Comparison of ENCODE assay signal across 1 cellular context in genomic region chr19:17074628-17075034, GRCh38.
TF ChIP-seq lines count a peak whose summit lies in the region.

No MANE protein-coding gene starts in this region.

TF ChIP-seq in HEK293, 187 proteins besides CTCF, POLR2A, EP300 and RAD21 (continued from another document):
- TF ChIP-seq SP2 (tag by site-specific recombination; IDR thresholded peaks at IDR 0.05): no peak
- TF ChIP-seq, protein P1, sequence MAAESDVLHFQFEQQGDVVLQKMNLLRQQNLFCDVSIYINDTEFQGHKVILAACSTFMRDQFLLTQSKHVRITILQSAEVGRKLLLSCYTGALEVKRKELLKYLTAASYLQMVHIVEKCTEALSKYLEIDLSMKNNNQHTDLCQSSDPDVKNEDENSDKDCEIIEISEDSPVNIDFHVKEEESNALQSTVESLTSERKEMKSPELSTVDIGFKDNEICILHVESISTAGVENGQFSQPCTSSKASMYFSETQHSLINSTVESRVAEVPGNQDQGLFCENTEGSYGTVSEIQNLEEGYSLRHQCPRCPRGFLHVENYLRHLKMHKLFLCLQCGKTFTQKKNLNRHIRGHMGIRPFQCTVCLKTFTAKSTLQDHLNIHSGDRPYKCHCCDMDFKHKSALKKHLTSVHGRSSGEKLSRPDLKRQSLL (tag by site-specific recombination; IDR thresholded peaks at IDR 0.05): peak; percentile 80
